8 cellular contexts compared by ENCODE assay signal in genomic region chr18:35143615-35144596, GRCh38.
DNase-seq lines count a peak whose midpoint lies in the region; ATAC-seq and TF ChIP-seq lines count a peak whose summit lies in the region.

No MANE protein-coding gene starts in this region.

- ATAC-seq in GM19452 (IDR thresholded peaks at IDR 0.05; ENCODE audit: unreplicated experiment) = peak; percentile 67
- no peak for ATAC-seq in GM19328 (IDR thresholded peaks at IDR 0.05; ENCODE audit: unreplicated experiment)

- H3K4me3 Mint-ChIP-seq in stimulated activated naive CD8-positive, alpha-beta T cell treated with anti-CD3 and anti-CD28 coated beads, Interleukin-15, Interleukin-2, amounts not matched to agents 100 ng/mL and 50 ng/mL, for 24 hours = no peak overlapping the region

- peaks cover 19% of the 10 kb centered on the region for H3K4me1 Mint-ChIP-seq in stimulated activated naive CD8-positive, alpha-beta T cell treated with anti-CD3 and anti-CD28 coated beads, Interleukin-15, Interleukin-2, amounts not matched to agents 100 ng/mL and 50 ng/mL, for 24 hours (ENCODE audit: low read depth)

- H3K4me3 ChIP-seq in NB4 (ENCODE audit: low read depth, low read length) = no peak overlapping the region
- H3K4me3 ChIP-seq in SJSA1 = no peak overlapping the region

- no peaks in the 10 kb centered on the region for H3K4me1 ChIP-seq in SJSA1 (replicated peaks)

- H3K9me3 Mint-ChIP-seq in stimulated activated naive CD8-positive, alpha-beta T cell treated with anti-CD3 and anti-CD28 coated beads, Interleukin-15, Interleukin-2, amounts not matched to agents 100 ng/mL and 50 ng/mL, for 24 hours = peaks cover 6% of the 10 kb centered on the region

- no peak for TF ChIP-seq POLR2A in NB4 (IDR thresholded peaks at IDR 0.05; ENCODE audit: extremely low read depth, insufficient read length)

- H3K36me3 Mint-ChIP-seq in stimulated activated naive CD8-positive, alpha-beta T cell treated with anti-CD3 and anti-CD28 coated beads, Interleukin-15, Interleukin-2, amounts not matched to agents 100 ng/mL and 50 ng/mL, for 24 hours (ENCODE audit: low read depth) = peaks cover 52% of the 10 kb centered on the region

- TF ChIP-seq CTCF in NB4 (IDR thresholded peaks at IDR 0.05; ENCODE audit: low read depth, low read length) = peak; percentile 67

- peak overlapping the region; percentile 10 for H3K27ac Mint-ChIP-seq in stimulated activated naive CD8-positive, alpha-beta T cell treated with anti-CD3 and anti-CD28 coated beads, Interleukin-15, Interleukin-2, amounts not matched to agents 100 ng/mL and 50 ng/mL, for 24 hours

- no peak overlapping the region for H3K27ac ChIP-seq in SJSA1

- H3K36me3 ChIP-seq in SJSA1 = no peaks in the 10 kb centered on the region

- H3K9me3 ChIP-seq in SJSA1 (replicated peaks) = no peaks in the 10 kb centered on the region

- peak; percentile 97 for DNase-seq in COR-L47 (lab: John Stamatoyannopoulos, UW)
- DNase-seq in NB4 (ENCODE audit: low read depth) = peak; percentile 63
- DNase-seq in SJSA1 (ENCODE audit: low read depth in 1 of 2, low spot score in 2 of 2) = peak; percentile 31 to 52
- DNase-seq in cerebellar cortex (ENCODE audit: low spot score) = peak; percentile 89
- peak; percentile 80 for DNase-seq in left kidney (ENCODE audit: low read depth, low spot score)

- no peaks in the 10 kb centered on the region for H3K27me3 Mint-ChIP-seq in stimulated activated naive CD8-positive, alpha-beta T cell treated with anti-CD3 and anti-CD28 coated beads, Interleukin-15, Interleukin-2, amounts not matched to agents 100 ng/mL and 50 ng/mL, for 24 hours

- H3K27me3 ChIP-seq in SJSA1 (replicated peaks) = no peaks in the 10 kb centered on the region

Comparison
In these comparisons a context has a peak if more than half of its experiments do, and no peak if none do; other contexts are left out.
1. DNase-seq: peak in every context shown above with its lines; median percentile 97 in COR-L47; 89 in cerebellar cortex; 80 in left kidney; 63 in NB4; 42 in SJSA1.